In genomic region chr11:122670131-122670530, GRCh38 we compare ENCODE assay signal across 1 cellular context.
TF ChIP-seq lines count a peak whose summit lies in the region.

No MANE protein-coding gene starts in this region.

TF ChIP-seq in IMR-90, 13 proteins besides CTCF, POLR2A, EP300 and RAD21:
- TF ChIP-seq ELK1 (IDR thresholded peaks at IDR 0.05; ENCODE audit: borderline replicate concordance, low read depth, low read length) (no peak), NFE2L2 (IDR thresholded peaks at IDR 0.05; ENCODE audit: low read depth, low read length) (no peak), FOS (IDR thresholded peaks at IDR 0.05; ENCODE audit: low read depth, low read length) (no peak), RCOR1 (IDR thresholded peaks at IDR 0.05; ENCODE audit: insufficient replicate concordance, low read length) (no peak), RFX5 (IDR thresholded peaks at IDR 0.05; ENCODE audit: low read depth, low read length) (no peak), MAFK (IDR thresholded peaks at IDR 0.05; ENCODE audit: low read depth, low read length) (no peak)
